ENCODE assay signal across 15 cellular contexts in genomic region chr14:102464846-102465341, GRCh38.
"Had no signal": no experiment of that assay in that cellular context is flagged by ENCODE, and none has a peak within 500 bp of the region (broad histone marks: within the 10 kb centered on the region; RNA-seq: fewer than 3 reads in every experiment).

No MANE protein-coding gene starts in this region.

- H3K27me3 Mint-ChIP-seq: activated naive CD4-positive, alpha-beta T cell treated with anti-CD3 and anti-CD28 coated beads, Interleukin-2, amount 10 ng/mL, durations not matched to agents 7 days and 5 days; activated T-helper 17 cell treated with anti-CD3 and anti-CD28 coated beads, Interleukin-2, amount 50 U/mL, for 72 hours; central memory CD8-positive, alpha-beta T cell; dendritic cell treated with granulocyte-macrophage colony-stimulating factor and Interleukin-4, amounts not matched to agents 40 ng/mL and 50 ng/mL, for 4 days; naive thymus-derived CD8-positive, alpha-beta T cell had no signal

- DNase-seq: activated CD4-positive, alpha-beta T cell treated with anti-CD3 and anti-CD28 coated beads, Interleukin-2, amount 50 U/mL, for 1 hour; activated naive CD4-positive, alpha-beta T cell treated with anti-CD3 and anti-CD28 coated beads, Interleukin-2, amount 10 ng/mL, durations not matched to agents 7 days and 5 days; activated T-cell treated with anti-CD3 and anti-CD28 coated beads for 4 hours; adrenal gland; immature natural killer cell; midbrain; naive thymus-derived CD8-positive, alpha-beta T cell; stimulated activated CD4-positive, alpha-beta T cell treated with anti-CD3 and anti-CD28 coated beads, Interleukin-12 subunit alpha, Interleukin-12 subunit beta, amount 100 ng/mL, for 4 hours; stimulated activated CD4-positive, alpha-beta T cell treated with anti-CD3 and anti-CD28 coated beads, Interleukin-2, amount 100 ng/mL, for 48 hours; stimulated activated naive CD4-positive, alpha-beta T cell treated with Interleukin-2 at 50 U/mL for 16 hours had no signal

- H3K27ac ChIP-seq: adrenal gland had no signal

- H3K4me1 ChIP-seq: adrenal gland had no signal

- ATAC-seq: activated T-helper 17 cell treated with anti-CD3 and anti-CD28 coated beads, Interleukin-2, amount 50 U/mL, for 72 hours; naive thymus-derived CD8-positive, alpha-beta T cell; sciatic nerve had no signal

- H3K27ac Mint-ChIP-seq: activated naive CD4-positive, alpha-beta T cell treated with anti-CD3 and anti-CD28 coated beads, Interleukin-2, amount 10 ng/mL, durations not matched to agents 7 days and 5 days; activated T-helper 17 cell treated with anti-CD3 and anti-CD28 coated beads, Interleukin-2, amount 50 U/mL, for 72 hours; dendritic cell treated with granulocyte-macrophage colony-stimulating factor and Interleukin-4, amounts not matched to agents 40 ng/mL and 50 ng/mL, for 4 days; immature natural killer cell; naive thymus-derived CD8-positive, alpha-beta T cell had no signal

- H3K4me3 ChIP-seq: adrenal gland, lung had no signal

- H3K27me3 ChIP-seq: adrenal gland had no signal

- H3K4me3 Mint-ChIP-seq: activated naive CD4-positive, alpha-beta T cell treated with anti-CD3 and anti-CD28 coated beads, Interleukin-2, amount 10 ng/mL, durations not matched to agents 7 days and 5 days; activated T-helper 17 cell treated with anti-CD3 and anti-CD28 coated beads, Interleukin-2, amount 50 U/mL, for 72 hours; central memory CD8-positive, alpha-beta T cell; dendritic cell treated with granulocyte-macrophage colony-stimulating factor and Interleukin-4, amounts not matched to agents 40 ng/mL and 50 ng/mL, for 4 days; immature natural killer cell; naive thymus-derived CD8-positive, alpha-beta T cell had no signal

- H3K9me3 ChIP-seq: adrenal gland had no signal

- H3K4me1 Mint-ChIP-seq: activated T-helper 17 cell treated with anti-CD3 and anti-CD28 coated beads, Interleukin-2, amount 50 U/mL, for 72 hours had no signal

- H3K36me3 ChIP-seq: adrenal gland had no signal

- H3K9me3 Mint-ChIP-seq: activated naive CD4-positive, alpha-beta T cell treated with anti-CD3 and anti-CD28 coated beads, Interleukin-2, amount 10 ng/mL, durations not matched to agents 7 days and 5 days; activated T-helper 17 cell treated with anti-CD3 and anti-CD28 coated beads, Interleukin-2, amount 50 U/mL, for 72 hours; central memory CD8-positive, alpha-beta T cell; dendritic cell treated with granulocyte-macrophage colony-stimulating factor and Interleukin-4, amounts not matched to agents 40 ng/mL and 50 ng/mL, for 4 days; immature natural killer cell had no signal
